ENCODE assay signal across 17 cellular contexts in genomic region chr6:49587262-49587661, GRCh38. TPM values are rescaled to one million over a fixed set of nuclear protein-coding genes. Genes with fewer than 3 reads are reported as not detected.
"Had no signal": no experiment of that assay in that cellular context is flagged by ENCODE, and none has a peak within 500 bp of the region (broad histone marks: within the 10 kb centered on the region; RNA-seq: fewer than 3 reads in every experiment).

No MANE protein-coding gene starts in this region.

RNA-seq across cellular contexts. Expression of gene C6orf141, which starts 36.8 kb away (rescaled TPM):
- total RNA-seq: activated T-helper 1 cell treated with anti-CD3 and anti-CD28 coated beads, Interleukin-12 subunit alpha, Interleukin-12 subunit beta, Interleukin-2, Interleukin-4 antibody, amounts not matched to agents 30 ng/mL and 10 ng/mL and 1 ng/mL, durations not matched to agents 14 hours and 24 hours and 36 hours; activated T-helper 17 cell treated with anti-CD3 and anti-CD28 coated beads, Interleukin-2, amount 50 U/mL, for 72 hours; activated T-helper 2 cell treated with anti-CD3 and anti-CD28 coated beads, Interferon-gamma antibody, Interleukin-2, Interleukin-4, amounts not matched to agents 10 μg/mL and 5 μg/mL and 100 μg/mL, durations not matched to agents 14 hours and 24 hours and 36 hours; ascending aorta; chondrocyte had no signal
- polyA plus RNA-seq: aorta had no signal

RNA-seq across cellular contexts. Expression of gene RHAG, which starts 49.4 kb away (rescaled TPM):
- total RNA-seq: activated naive CD4-positive, alpha-beta T cell treated with anti-CD3 and anti-CD28 coated beads for 36 hours; activated naive CD4-positive, alpha-beta T cell treated with anti-CD3 and anti-CD28 coated beads, Interleukin-2, amount 50 U/mL, for 72 hours; activated naive CD8-positive, alpha-beta T cell treated with anti-CD3 and anti-CD28 coated beads for 36 hours; activated naive CD8-positive, alpha-beta T cell treated with anti-CD3 and anti-CD28 coated beads, Interleukin-2, amount 10 ng/mL, durations not matched to agents 7 days and 5 days; activated T-cell treated with anti-CD3 and anti-CD28 coated beads, Interleukin-2, amount 50 U/mL, for 72 hours; activated T-helper 1 cell treated with anti-CD3 and anti-CD28 coated beads, Interleukin-12 subunit alpha, Interleukin-12 subunit beta, Interleukin-2, Interleukin-4 antibody, amounts not matched to agents 30 ng/mL and 10 ng/mL and 1 ng/mL, durations not matched to agents 14 hours and 24 hours and 36 hours; activated T-helper 17 cell treated with anti-CD3 and anti-CD28 coated beads, Interleukin-2, amount 50 U/mL, for 72 hours; activated T-helper 2 cell treated with anti-CD3 and anti-CD28 coated beads, Interferon-gamma antibody, Interleukin-2, Interleukin-4, amounts not matched to agents 10 μg/mL and 5 μg/mL and 100 μg/mL, durations not matched to agents 14 hours and 24 hours and 36 hours; aorta; ascending aorta; astrocyte; body of pancreas; breast epithelium; bronchial epithelial cell; cardiac muscle cell; cardiac septum; chondrocyte had no signal
- polyA plus RNA-seq: aorta, cardiac muscle cell had no signal
